ENCODE assay signal across 2 cellular contexts in the genomic region with DNA sequence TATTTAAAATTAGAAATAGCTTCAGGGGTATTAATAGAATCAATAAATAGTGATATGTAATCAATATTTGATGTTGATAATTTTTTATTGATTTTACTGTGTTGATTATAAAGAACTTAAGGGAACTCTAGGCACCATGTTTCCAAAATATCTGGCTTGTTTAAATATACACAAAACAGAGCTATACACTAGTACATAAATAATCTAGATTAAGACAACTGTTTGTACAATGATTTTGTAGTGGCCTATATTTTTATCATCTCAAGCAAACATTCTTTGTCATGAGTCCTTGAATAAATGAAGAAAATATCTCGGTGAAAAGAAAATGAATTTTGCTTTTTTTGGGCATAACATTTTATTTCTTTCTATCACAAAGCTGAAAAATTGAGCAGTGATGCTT.
TF ChIP-seq lines count a peak whose summit lies in the region.

No MANE protein-coding gene starts in this region.

TF ChIP-seq in HEK293, 187 proteins besides CTCF, POLR2A, EP300 and RAD21 (continued from another document and continues in another):
- TF ChIP-seq, protein P1, sequence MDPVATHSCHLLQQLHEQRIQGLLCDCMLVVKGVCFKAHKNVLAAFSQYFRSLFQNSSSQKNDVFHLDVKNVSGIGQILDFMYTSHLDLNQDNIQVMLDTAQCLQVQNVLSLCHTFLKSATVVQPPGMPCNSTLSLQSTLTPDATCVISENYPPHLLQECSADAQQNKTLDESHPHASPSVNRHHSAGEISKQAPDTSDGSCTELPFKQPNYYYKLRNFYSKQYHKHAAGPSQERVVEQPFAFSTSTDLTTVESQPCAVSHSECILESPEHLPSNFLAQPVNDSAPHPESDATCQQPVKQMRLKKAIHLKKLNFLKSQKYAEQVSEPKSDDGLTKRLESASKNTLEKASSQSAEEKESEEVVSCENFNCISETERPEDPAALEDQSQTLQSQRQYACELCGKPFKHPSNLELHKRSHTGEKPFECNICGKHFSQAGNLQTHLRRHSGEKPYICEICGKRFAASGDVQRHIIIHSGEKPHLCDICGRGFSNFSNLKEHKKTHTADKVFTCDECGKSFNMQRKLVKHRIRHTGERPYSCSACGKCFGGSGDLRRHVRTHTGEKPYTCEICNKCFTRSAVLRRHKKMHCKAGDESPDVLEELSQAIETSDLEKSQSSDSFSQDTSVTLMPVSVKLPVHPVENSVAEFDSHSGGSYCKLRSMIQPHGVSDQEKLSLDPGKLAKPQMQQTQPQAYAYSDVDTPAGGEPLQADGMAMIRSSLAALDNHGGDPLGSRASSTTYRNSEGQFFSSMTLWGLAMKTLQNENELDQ (tag by site-specific recombination; IDR thresholded peaks at IDR 0.05; ENCODE audit: low read depth) = no peak
- TF ChIP-seq ZSCAN30 (tag by site-specific recombination; IDR thresholded peaks at IDR 0.05) (no peak), TCF7L2 (IDR thresholded peaks at IDR 0.05; ENCODE audit: borderline replicate concordance, low read depth, low read length) (no peak), ZNF132 (tag by site-specific recombination; IDR thresholded peaks at IDR 0.05; ENCODE audit: borderline replicate concordance) (no peak), ZXDB (tag by site-specific recombination; IDR thresholded peaks at IDR 0.05) (no peak), KLF8 (tag by site-specific recombination; IDR thresholded peaks at IDR 0.05) (no peak), ZBTB21 (tag by site-specific recombination; IDR thresholded peaks at IDR 0.05) (no peak)
- TF ChIP-seq, protein P2, sequence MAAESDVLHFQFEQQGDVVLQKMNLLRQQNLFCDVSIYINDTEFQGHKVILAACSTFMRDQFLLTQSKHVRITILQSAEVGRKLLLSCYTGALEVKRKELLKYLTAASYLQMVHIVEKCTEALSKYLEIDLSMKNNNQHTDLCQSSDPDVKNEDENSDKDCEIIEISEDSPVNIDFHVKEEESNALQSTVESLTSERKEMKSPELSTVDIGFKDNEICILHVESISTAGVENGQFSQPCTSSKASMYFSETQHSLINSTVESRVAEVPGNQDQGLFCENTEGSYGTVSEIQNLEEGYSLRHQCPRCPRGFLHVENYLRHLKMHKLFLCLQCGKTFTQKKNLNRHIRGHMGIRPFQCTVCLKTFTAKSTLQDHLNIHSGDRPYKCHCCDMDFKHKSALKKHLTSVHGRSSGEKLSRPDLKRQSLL (tag by site-specific recombination; IDR thresholded peaks at IDR 0.05) = no peak
- TF ChIP-seq, protein P3, sequence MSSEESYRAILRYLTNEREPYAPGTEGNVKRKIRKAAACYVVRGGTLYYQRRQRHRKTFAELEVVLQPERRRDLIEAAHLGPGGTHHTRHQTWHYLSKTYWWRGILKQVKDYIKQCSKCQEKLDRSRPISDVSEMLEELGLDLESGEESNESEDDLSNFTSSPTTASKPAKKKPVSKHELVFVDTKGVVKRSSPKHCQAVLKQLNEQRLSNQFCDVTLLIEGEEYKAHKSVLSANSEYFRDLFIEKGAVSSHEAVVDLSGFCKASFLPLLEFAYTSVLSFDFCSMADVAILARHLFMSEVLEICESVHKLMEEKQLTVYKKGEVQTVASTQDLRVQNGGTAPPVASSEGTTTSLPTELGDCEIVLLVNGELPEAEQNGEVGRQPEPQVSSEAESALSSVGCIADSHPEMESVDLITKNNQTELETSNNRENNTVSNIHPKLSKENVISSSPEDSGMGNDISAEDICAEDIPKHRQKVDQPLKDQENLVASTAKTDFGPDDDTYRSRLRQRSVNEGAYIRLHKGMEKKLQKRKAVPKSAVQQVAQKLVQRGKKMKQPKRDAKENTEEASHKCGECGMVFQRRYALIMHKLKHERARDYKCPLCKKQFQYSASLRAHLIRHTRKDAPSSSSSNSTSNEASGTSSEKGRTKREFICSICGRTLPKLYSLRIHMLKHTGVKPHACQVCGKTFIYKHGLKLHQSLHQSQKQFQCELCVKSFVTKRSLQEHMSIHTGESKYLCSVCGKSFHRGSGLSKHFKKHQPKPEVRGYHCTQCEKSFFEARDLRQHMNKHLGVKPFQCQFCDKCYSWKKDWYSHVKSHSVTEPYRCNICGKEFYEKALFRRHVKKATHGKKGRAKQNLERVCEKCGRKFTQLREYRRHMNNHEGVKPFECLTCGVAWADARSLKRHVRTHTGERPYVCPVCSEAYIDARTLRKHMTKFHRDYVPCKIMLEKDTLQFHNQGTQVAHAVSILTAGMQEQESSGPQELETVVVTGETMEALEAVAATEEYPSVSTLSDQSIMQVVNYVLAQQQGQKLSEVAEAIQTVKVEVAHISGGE (tag by site-specific recombination; conservative IDR thresholded peaks at IDR 0.05; ENCODE audit: low read depth) = no peak
- TF ChIP-seq, protein P4, sequence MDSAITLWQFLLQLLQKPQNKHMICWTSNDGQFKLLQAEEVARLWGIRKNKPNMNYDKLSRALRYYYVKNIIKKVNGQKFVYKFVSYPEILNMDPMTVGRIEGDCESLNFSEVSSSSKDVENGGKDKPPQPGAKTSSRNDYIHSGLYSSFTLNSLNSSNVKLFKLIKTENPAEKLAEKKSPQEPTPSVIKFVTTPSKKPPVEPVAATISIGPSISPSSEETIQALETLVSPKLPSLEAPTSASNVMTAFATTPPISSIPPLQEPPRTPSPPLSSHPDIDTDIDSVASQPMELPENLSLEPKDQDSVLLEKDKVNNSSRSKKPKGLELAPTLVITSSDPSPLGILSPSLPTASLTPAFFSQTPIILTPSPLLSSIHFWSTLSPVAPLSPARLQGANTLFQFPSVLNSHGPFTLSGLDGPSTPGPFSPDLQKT (IDR thresholded peaks at IDR 0.05; ENCODE audit: borderline replicate concordance, low read depth, low read length) = no peak

TF ChIP-seq in K562, 482 proteins besides CTCF, POLR2A, EP300 and RAD21:
- TF ChIP-seq, protein P5, sequence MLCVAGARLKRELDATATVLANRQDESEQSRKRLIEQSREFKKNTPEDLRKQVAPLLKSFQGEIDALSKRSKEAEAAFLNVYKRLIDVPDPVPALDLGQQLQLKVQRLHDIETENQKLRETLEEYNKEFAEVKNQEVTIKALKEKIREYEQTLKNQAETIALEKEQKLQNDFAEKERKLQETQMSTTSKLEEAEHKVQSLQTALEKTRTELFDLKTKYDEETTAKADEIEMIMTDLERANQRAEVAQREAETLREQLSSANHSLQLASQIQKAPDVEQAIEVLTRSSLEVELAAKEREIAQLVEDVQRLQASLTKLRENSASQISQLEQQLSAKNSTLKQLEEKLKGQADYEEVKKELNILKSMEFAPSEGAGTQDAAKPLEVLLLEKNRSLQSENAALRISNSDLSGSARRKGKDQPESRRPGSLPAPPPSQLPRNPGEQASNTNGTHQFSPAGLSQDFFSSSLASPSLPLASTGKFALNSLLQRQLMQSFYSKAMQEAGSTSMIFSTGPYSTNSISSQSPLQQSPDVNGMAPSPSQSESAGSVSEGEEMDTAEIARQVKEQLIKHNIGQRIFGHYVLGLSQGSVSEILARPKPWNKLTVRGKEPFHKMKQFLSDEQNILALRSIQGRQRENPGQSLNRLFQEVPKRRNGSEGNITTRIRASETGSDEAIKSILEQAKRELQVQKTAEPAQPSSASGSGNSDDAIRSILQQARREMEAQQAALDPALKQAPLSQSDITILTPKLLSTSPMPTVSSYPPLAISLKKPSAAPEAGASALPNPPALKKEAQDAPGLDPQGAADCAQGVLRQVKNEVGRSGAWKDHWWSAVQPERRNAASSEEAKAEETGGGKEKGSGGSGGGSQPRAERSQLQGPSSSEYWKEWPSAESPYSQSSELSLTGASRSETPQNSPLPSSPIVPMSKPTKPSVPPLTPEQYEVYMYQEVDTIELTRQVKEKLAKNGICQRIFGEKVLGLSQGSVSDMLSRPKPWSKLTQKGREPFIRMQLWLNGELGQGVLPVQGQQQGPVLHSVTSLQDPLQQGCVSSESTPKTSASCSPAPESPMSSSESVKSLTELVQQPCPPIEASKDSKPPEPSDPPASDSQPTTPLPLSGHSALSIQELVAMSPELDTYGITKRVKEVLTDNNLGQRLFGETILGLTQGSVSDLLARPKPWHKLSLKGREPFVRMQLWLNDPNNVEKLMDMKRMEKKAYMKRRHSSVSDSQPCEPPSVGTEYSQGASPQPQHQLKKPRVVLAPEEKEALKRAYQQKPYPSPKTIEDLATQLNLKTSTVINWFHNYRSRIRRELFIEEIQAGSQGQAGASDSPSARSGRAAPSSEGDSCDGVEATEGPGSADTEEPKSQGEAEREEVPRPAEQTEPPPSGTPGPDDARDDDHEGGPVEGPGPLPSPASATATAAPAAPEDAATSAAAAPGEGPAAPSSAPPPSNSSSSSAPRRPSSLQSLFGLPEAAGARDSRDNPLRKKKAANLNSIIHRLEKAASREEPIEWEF (CRISPR knock-in tag; IDR thresholded peaks at IDR 0.05) = peak; percentile 68; the same call in 1 of the 2 replicates
- no peak for TF ChIP-seq FOXJ3 (CRISPR knock-in tag; IDR thresholded peaks at IDR 0.05)
